In the genomic region with DNA sequence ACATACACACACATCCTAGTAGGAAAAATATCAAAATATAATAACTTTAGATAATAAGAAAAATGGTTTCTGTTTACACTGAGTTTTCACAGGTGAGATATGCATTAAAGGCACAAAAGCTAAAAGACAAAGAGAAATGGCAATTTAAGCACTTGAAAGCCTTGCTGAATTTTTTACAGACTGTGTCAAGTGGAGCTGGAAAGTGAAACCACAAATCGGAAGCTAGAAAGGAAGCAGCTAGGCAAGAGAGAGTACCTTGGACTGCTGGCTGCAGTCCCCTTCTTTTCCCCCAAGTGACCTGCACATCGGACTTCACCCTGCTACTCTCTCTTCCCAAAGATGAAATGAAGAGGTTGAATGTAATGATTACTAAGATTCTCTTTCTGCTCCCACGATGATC, we compare ENCODE assay signal across 8 cellular contexts.
A peak's percentile ranks its signal among the peaks of the same experiment; 100 is the strongest.
DNase-seq lines count a peak whose midpoint lies in the region; ATAC-seq and TF ChIP-seq lines count a peak whose summit lies in the region.

No MANE protein-coding gene starts in this region.

- H3K4me3 Mint-ChIP-seq in activated T-cell treated with anti-CD3 and anti-CD28 coated beads, Interleukin-2, amount 50 U/mL, for 72 hours = no peak overlapping the region

- TF ChIP-seq CTCF in cardiac fibroblast (IDR thresholded peaks at IDR 0.05; ENCODE audit: low read depth, low read length) (no peak), thyroid gland (IDR thresholded peaks at IDR 0.05) (no peak)

- H3K9me3 ChIP-seq in thyroid gland = no peaks in the 10 kb centered on the region

- no peaks in the 10 kb centered on the region for H3K36me3 ChIP-seq in thyroid gland

- peak overlapping the region in 2 of 3 donors; percentile 39 to 63 for H3K27ac ChIP-seq in thyroid gland

- H3K9me3 Mint-ChIP-seq in activated T-cell treated with anti-CD3 and anti-CD28 coated beads, Interleukin-2, amount 50 U/mL, for 72 hours = peaks cover 0 to 2% of the 10 kb centered on the region in 2 donors

- H3K4me1 ChIP-seq in thyroid gland = peaks cover 6 to 9% of the 10 kb centered on the region in 2 donors

- intact Hi-C loops in thyroid gland (cut with DNase I) = no loop called here

- H3K27ac Mint-ChIP-seq in activated T-cell treated with anti-CD3 and anti-CD28 coated beads, Interleukin-2, amount 50 U/mL, for 72 hours = peak overlapping the region; percentile 47

- H3K36me3 Mint-ChIP-seq in activated T-cell treated with anti-CD3 and anti-CD28 coated beads, Interleukin-2, amount 50 U/mL, for 72 hours (ENCODE audit: insufficient read depth in 2 of 2) = no peaks in the 10 kb centered on the region

- H3K27me3 Mint-ChIP-seq in activated T-cell treated with anti-CD3 and anti-CD28 coated beads, Interleukin-2, amount 50 U/mL, for 72 hours (ENCODE audit: low read depth) = peaks cover 24% of the 10 kb centered on the region

- 17 to 25% methylated on average over 3 of the region's 3 CpGs for WGBS in thyroid gland, 2 donors

- TF ChIP-seq POLR2A in thyroid gland (IDR thresholded peaks at IDR 0.05) = no peak

- no peaks in the 10 kb centered on the region for H3K27me3 ChIP-seq in thyroid gland

- no peak for ATAC-seq in activated T-cell treated with anti-CD3 and anti-CD28 coated beads, Interleukin-2, amount 50 U/mL, for 72 hours (replicated peaks in 1 of 2)
- peak; percentile 94 for ATAC-seq in left lobe of liver

- H3K4me3 ChIP-seq in cardiac fibroblast (replicated peaks in 1 of 2; ENCODE audit: low read depth in 2 of 2, low read length in 2 of 2) = no peak overlapping the region
- no peak overlapping the region for H3K4me3 ChIP-seq in thyroid gland (replicated peaks in 1 of 3)

- peaks cover 6% of the 10 kb centered on the region for H3K4me1 Mint-ChIP-seq in activated T-cell treated with anti-CD3 and anti-CD28 coated beads, Interleukin-2, amount 50 U/mL, for 72 hours (ENCODE audit: low read depth)

- no peak for DNase-seq in activated T-cell treated with anti-CD3 and anti-CD28 coated beads, Interleukin-2, amount 50 U/mL, for 72 hours
- DNase-seq in activated T-cell treated with anti-CD3 and anti-CD28 coated beads, Interleukin-2, amount 50 U/mL, for 1 hour = no peak
- DNase-seq in cardiac fibroblast (ENCODE audit: low read depth in 2 of 2) (peak; percentile 41 to 43), left lobe of liver (ENCODE audit: low spot score) (peak; percentile 72), thyroid gland (peak; percentile 12 to 27), NCI-H2196 (lab: John Stamatoyannopoulos, UW; ENCODE audit: unreplicated experiment) (no peak), DMS79 (lab: John Stamatoyannopoulos, UW) (no peak)
- DNase-seq in stimulated activated CD4-positive, alpha-beta T cell treated with anti-CD3 and anti-CD28 coated beads, Interleukin-4, amount 100 ng/mL, for 1 hour = no peak

Comparison
In these comparisons a context has a peak if more than half of its experiments do, and no peak if none do; other contexts are left out.
1. DNase-seq: peak in cardiac fibroblast (2 of 2), left lobe of liver (single experiment) and thyroid gland (2 of 2); none in activated T-cell treated with anti-CD3 and anti-CD28 coated beads, Interleukin-2, amount 50 U/mL, for 72 hours (0 of 2), activated T-cell treated with anti-CD3 and anti-CD28 coated beads, Interleukin-2, amount 50 U/mL, for 1 hour (single experiment), NCI-H2196 (single experiment), DMS79 (single experiment) and stimulated activated CD4-positive, alpha-beta T cell treated with anti-CD3 and anti-CD28 coated beads, Interleukin-4, amount 100 ng/mL, for 1 hour (single experiment).